19 cellular contexts compared by ENCODE assay signal in genomic region chr1:43286115-43286514, GRCh38. TPM values are rescaled to one million over a fixed set of nuclear protein-coding genes. Genes with fewer than 3 reads are reported as not detected.
A peak's percentile ranks its signal among the peaks of the same experiment; 100 is the strongest.
DNase-seq lines count a peak whose midpoint lies in the region; ATAC-seq, FAIRE-seq and TF ChIP-seq lines count a peak whose summit lies in the region.
"Had no signal": no experiment of that assay in that cellular context is flagged by ENCODE, and none has a peak within 500 bp of the region (broad histone marks: within the 10 kb centered on the region; RNA-seq: fewer than 3 reads in every experiment).

No MANE protein-coding gene starts in this region.

- H3K4me2 ChIP-seq in PC-3 (ENCODE audit: low read length): peak overlapping the region; percentile 83
- peak overlapping the region; percentile 85 for H3K4me2 ChIP-seq in hepatocyte

- H3K27ac ChIP-seq in PC-3 (ENCODE audit: low read length): no peak overlapping the region
- H3K27ac ChIP-seq in hepatocyte: peak overlapping the region; percentile 95
- peak overlapping the region; percentile 49 to 89 (median 66) for H3K27ac ChIP-seq in pancreas
- no peak overlapping the region for H3K27ac ChIP-seq in right cardiac atrium (ENCODE audit: low read length)
- H3K27ac ChIP-seq: heart left ventricle, SJCRH30 had no signal

- no peaks in the 10 kb centered on the region for H3K9me3 ChIP-seq in PC-3 (ENCODE audit: low read length)
- no peaks in the 10 kb centered on the region for H3K9me3 ChIP-seq in hepatocyte (ENCODE audit: low read depth)
- no peaks in the 10 kb centered on the region for H3K9me3 ChIP-seq in pancreas
- H3K9me3 ChIP-seq in right cardiac atrium (ENCODE audit: control insufficient read depth, low read length): no peaks in the 10 kb centered on the region
- H3K9me3 ChIP-seq: heart left ventricle, SJCRH30 had no signal

- 76% methylated on average over 11 of the region's 11 CpGs for WGBS in hepatocyte (ENCODE audit: low lambda C conversion rate, missing lambda C conversion rate)
- WGBS in pancreas, 2 donors: 36 to 53% methylated on average over 11 of the region's 11 CpGs
- 91% methylated on average over 11 of the region's 11 CpGs for WGBS in right cardiac atrium

- POLR2A ChIA-PET in PC-3 (lab: Charles Lee; ENCODE audit: unreplicated experiment): interaction anchor here (0.9 kb wide), 1 partner anchor 62 kb away, joined by 3 read pairs; no protein-coding TSS in a partner anchor

- intact Hi-C loops in PC-3 (cut with micrococcal nuclease) (loop anchor here (5.0 kb wide), 1 partner anchor 61 kb away; no protein-coding TSS in a partner anchor), pancreas (cut with DNase I) (no loop called here), right cardiac atrium (cut with DNase I) (no loop called here), left cardiac atrium (cut with DNase I) (no loop called here)

- H3K79me2 ChIP-seq in PC-3 (ENCODE audit: low read length) (peaks cover 12% of the 10 kb centered on the region; the same call in 1 of the 2 replicates), hepatocyte (peaks cover 24% of the 10 kb centered on the region)

- H3K36me3 ChIP-seq in PC-3 (ENCODE audit: low read depth, low read length): no peaks in the 10 kb centered on the region
- no peaks in the 10 kb centered on the region for H3K36me3 ChIP-seq in hepatocyte (replicated peaks; ENCODE audit: insufficient read depth, low read depth)
- no peaks in the 10 kb centered on the region for H3K36me3 ChIP-seq in pancreas
- H3K36me3 ChIP-seq: heart left ventricle, SJCRH30 had no signal

- H3K9me2 ChIP-seq in PC-3 (replicated peaks; ENCODE audit: low read length) (no peaks in the 10 kb centered on the region), hepatocyte (replicated peaks; ENCODE audit: insufficient read depth) (no peaks in the 10 kb centered on the region)

- no peaks in the 10 kb centered on the region for H3K27me3 ChIP-seq in PC-3 (ENCODE audit: low read length)
- no peaks in the 10 kb centered on the region for H3K27me3 ChIP-seq in hepatocyte
- no peaks in the 10 kb centered on the region for H3K27me3 ChIP-seq in pancreas
- H3K27me3 ChIP-seq in right cardiac atrium (ENCODE audit: control insufficient read depth, insufficient read depth): no peaks in the 10 kb centered on the region
- H3K27me3 ChIP-seq: heart left ventricle, SJCRH30 had no signal

- TF ChIP-seq CTCF in PC-3 (conservative IDR thresholded peaks at IDR 0.05; ENCODE audit: low read depth, low read length): no peak
- TF ChIP-seq CTCF in hepatocyte (IDR thresholded peaks at IDR 0.05; ENCODE audit: poor library complexity): no peak
- TF ChIP-seq CTCF in pancreas (IDR thresholded peaks at IDR 0.05): no peak

- no peaks in the 10 kb centered on the region for H3F3A ChIP-seq in PC-3 (ENCODE audit: low read length, unreplicated experiment)

- peaks cover 16% of the 10 kb centered on the region for H3K4me1 ChIP-seq in PC-3 (ENCODE audit: insufficient read depth, low read length)
- peaks cover 11% of the 10 kb centered on the region for H3K4me1 ChIP-seq in hepatocyte (ENCODE audit: insufficient read depth)
- peaks cover 0 to 15% (median 10%) of the 10 kb centered on the region in 3 donors for H3K4me1 ChIP-seq in pancreas
- H3K4me1 ChIP-seq in right cardiac atrium (ENCODE audit: control insufficient read depth, insufficient read depth, low read length): peaks cover 2% of the 10 kb centered on the region
- H3K4me1 ChIP-seq: SJCRH30 had no signal

- no TSS peak for BruUV-seq in PC-3 (replicated peaks; lab: Mats Ljungman, UMichigan)

- ATAC-seq in PC-3 (no peak), pancreas (peak; percentile 5 to 44 (median 20)), right cardiac atrium (no peak), GM21529 (IDR thresholded peaks at IDR 0.05; ENCODE audit: unreplicated experiment) (no peak), left cardiac atrium (no peak)

- DNase-seq in PC-3: no peak
- no peak for DNase-seq in hepatocyte (ENCODE audit: low spot score)
- DNase-seq in pancreas: peak in 1 of 6 donors; percentile 56
- DNase-seq in right cardiac atrium: no peak
- no peak for DNase-seq in NCI-H1694 (lab: John Stamatoyannopoulos, UW)
- DNase-seq in left cardiac atrium: no peak
- DNase-seq: activated CD4-positive, alpha-beta T cell treated with anti-CD3 and anti-CD28 coated beads, Interleukin-2, amount 50 U/mL, for 48 hours; activated naive CD4-positive, alpha-beta T cell treated with anti-CD3 and anti-CD28 coated beads for 36 hours; activated T-cell treated with anti-CD3 and anti-CD28 coated beads, Interleukin-2, amount 50 U/mL, for 24 hours; anterior cingulate cortex; NCI-H82; SJCRH30; stimulated activated CD4-positive, alpha-beta T cell treated with anti-CD3 and anti-CD28 coated beads, Interleukin-15, amount 100 ng/mL, for 24 hours; T-helper 2 cell had no signal

- H2AFZ ChIP-seq in PC-3 (ENCODE audit: low read length): peak overlapping the region; percentile 61
- no peak overlapping the region for H2AFZ ChIP-seq in hepatocyte

- no peaks in the 10 kb centered on the region for H4K20me1 ChIP-seq in PC-3 (ENCODE audit: low read length)
- no peaks in the 10 kb centered on the region for H4K20me1 ChIP-seq in hepatocyte (ENCODE audit: insufficient read depth, poor library complexity, severe bottlenecking)

- H3K9ac ChIP-seq in PC-3 (ENCODE audit: low read length): no peak overlapping the region

- CTCF ChIA-PET in PC-3 (lab: Charles Lee): interaction anchor here (1.3 kb wide), 1 partner anchor 72 kb away, joined by 14 read pairs; the partner anchor contains the start of gene CDC20

- peak overlapping the region; percentile 61; the same call in 1 of the 2 replicates for H3K4me3 ChIP-seq in PC-3 (ENCODE audit: low read length)
- H3K4me3 ChIP-seq in hepatocyte: no peak overlapping the region
- peak overlapping the region in 3 of 4 donors; percentile 18 to 51 (median 47) for H3K4me3 ChIP-seq in pancreas
- no peak overlapping the region for H3K4me3 ChIP-seq in right cardiac atrium (ENCODE audit: low read length)
- H3K4me3 ChIP-seq: heart left ventricle, SJCRH30 had no signal

- no peak for FAIRE-seq in pancreas (lab: Jason Lieb, UNC)
- FAIRE-seq: endometrium had no signal

RNA-seq across cellular contexts. Expression of gene C1orf210, which starts 0.7 kb away (rescaled TPM):
- 10.4 and 17.8 TPM in 2 replicates for total RNA-seq in PC-3 (2014; rRNA removed)
- 32.3 and 43.9 TPM in 2 replicates for total RNA-seq in hepatocyte
- polyA plus RNA-seq in hepatocyte: 30.5 and 47.4 TPM in 2 replicates
- total RNA-seq in pancreas: 10 to 100 TPM in 5 of 6 donors, 1 to 10 TPM in 1; 9.1 to 17.2 (median 12.4) TPM
- 10 to 100 TPM in 1 of 2 donors, 1 to 10 TPM in 1; 5.7 to 13.7 TPM for polyA plus RNA-seq in pancreas
- not detected for total RNA-seq in right cardiac atrium
- polyA plus RNA-seq in right cardiac atrium: 0.07 TPM
- total RNA-seq in left cardiac atrium: not detected
- total RNA-seq: activated naive CD4-positive, alpha-beta T cell treated with anti-CD3 and anti-CD28 coated beads for 36 hours; Daoy; heart left ventricle; SJCRH30; temporal lobe had no signal
- polyA plus RNA-seq: heart left ventricle had no signal

RNA-seq across cellular contexts. Expression of gene TIE1, which starts 14.7 kb away (rescaled TPM):
- 1.5 and 1.8 TPM in 2 replicates for total RNA-seq in PC-3 (2014; rRNA removed)
- total RNA-seq in hepatocyte: 1.2 and 1.8 TPM in 2 replicates
- polyA plus RNA-seq in hepatocyte: 0.33 and 1.8 TPM in 2 replicates
- 1 to 10 TPM; 2.1 to 6.2 (median 3.7) TPM for total RNA-seq in pancreas
- 1 to 10 TPM; 6.9 to 8.3 TPM for polyA plus RNA-seq in pancreas
- 10 to 100 TPM; 21.7 to 49.4 (median 44.4) TPM for total RNA-seq in right cardiac atrium
- 30.4 TPM for polyA plus RNA-seq in right cardiac atrium
- total RNA-seq in left cardiac atrium: 10 to 100 TPM; 23.1 to 38.9 TPM
- total RNA-seq: activated naive CD4-positive, alpha-beta T cell treated with anti-CD3 and anti-CD28 coated beads for 36 hours had no signal

RNA-seq across cellular contexts. Expression of gene TMEM125, which starts 16.3 kb away (rescaled TPM):
- total RNA-seq in PC-3 (2014; rRNA removed): 8.6 and 9.8 TPM in 2 replicates
- total RNA-seq in hepatocyte: 28.7 and 29.8 TPM in 2 replicates
- 43.1 and 50.3 TPM in 2 replicates for polyA plus RNA-seq in hepatocyte
- 10 to 100 TPM; 27.5 to 56.5 (median 38.6) TPM for total RNA-seq in pancreas
- polyA plus RNA-seq in pancreas: 10 to 100 TPM; 52.0 to 75.0 TPM
- 1 to 10 TPM in 3 of 4 donors, under 1 TPM in 1; 0.68 to 1.6 (median 1.3) TPM for total RNA-seq in right cardiac atrium
- polyA plus RNA-seq in right cardiac atrium: 0.70 TPM
- under 1 TPM; 0.41 to 0.65 TPM for total RNA-seq in left cardiac atrium
- total RNA-seq: Daoy, SJCRH30 had no signal

RNA-seq across cellular contexts. Expression of gene MPL, which starts 51.5 kb away (rescaled TPM):
- total RNA-seq in PC-3 (2014; rRNA removed) (0.35 TPM in 1 of 2 replicates, not detected in the other), hepatocyte (not detected in 2 replicates), pancreas (under 1 TPM in 4 of 6 donors, not detected in 2; 0.12 to 0.43 (median 0.19) TPM), right cardiac atrium (1 to 10 TPM in 2 of 4 donors, under 1 TPM in 2; 0.79 to 1.4 (median 1.1) TPM), left cardiac atrium (under 1 TPM; 0.44 to 0.65 TPM)
- polyA plus RNA-seq in hepatocyte (0.16 and 0.54 TPM in 2 replicates), pancreas (under 1 TPM; 0.08 to 0.09 TPM), right cardiac atrium (0.18 TPM)
- total RNA-seq: activated naive CD4-positive, alpha-beta T cell treated with anti-CD3 and anti-CD28 coated beads for 36 hours; SJCRH30; temporal lobe had no signal

Comparison
In these comparisons a context has a peak if more than half of its experiments do, and no peak if none do; other contexts are left out.
1. ATAC-seq: peak in pancreas (4 of 4); none in PC-3 (single experiment), right cardiac atrium (0 of 2), GM21529 (single experiment) and left cardiac atrium (0 of 2).
2. H3K27ac ChIP-seq: peak in hepatocyte (single experiment) and pancreas (4 of 4); none in PC-3 (single experiment) and right cardiac atrium (single experiment).
3. H3K4me3 ChIP-seq: peak in PC-3 (single experiment) and pancreas (3 of 4); none in hepatocyte (single experiment) and right cardiac atrium (single experiment).